In genomic region chr11:10397226-10397987, GRCh38 we compare ENCODE assay signal across 14 cellular contexts.
"Had no signal": no experiment of that assay in that cellular context is flagged by ENCODE, and none has a peak within 500 bp of the region (broad histone marks: within the 10 kb centered on the region; RNA-seq: fewer than 3 reads in every experiment).

No MANE protein-coding gene starts in this region.

- DNase-seq: activated CD4-positive, alpha-beta T cell treated with anti-CD3 and anti-CD28 coated beads, Interleukin-2, amount 10 ng/mL, durations not matched to agents 24 days and 14 days; activated naive CD4-positive, alpha-beta T cell treated with anti-CD3 and anti-CD28 coated beads, Interleukin-2, amount 10 ng/mL, durations not matched to agents 7 days and 5 days; activated T-cell treated with anti-CD3 and anti-CD28 coated beads for 4 hours; central memory CD4-positive, alpha-beta T cell; effector memory CD8-positive, alpha-beta T cell; erythroblast; immature natural killer cell; left cardiac atrium; naive thymus-derived CD8-positive, alpha-beta T cell; stimulated activated CD4-positive, alpha-beta T cell treated with anti-CD3 and anti-CD28 coated beads, Interleukin-2, amount 100 ng/mL, for 24 hours; stimulated activated naive CD4-positive, alpha-beta T cell treated with Interleukin-2 at 50 U/mL for 16 hours had no signal

- H3K27ac ChIP-seq: coronary artery, prostate gland had no signal

- H3K4me3 ChIP-seq: coronary artery, prostate gland had no signal

- ATAC-seq: effector memory CD8-positive, alpha-beta T cell; naive thymus-derived CD8-positive, alpha-beta T cell; WTC11 had no signal

- H3K36me3 ChIP-seq: prostate gland had no signal

- H3K9me3 ChIP-seq: prostate gland had no signal

- H3K4me1 ChIP-seq: prostate gland had no signal
